In the genomic region with DNA sequence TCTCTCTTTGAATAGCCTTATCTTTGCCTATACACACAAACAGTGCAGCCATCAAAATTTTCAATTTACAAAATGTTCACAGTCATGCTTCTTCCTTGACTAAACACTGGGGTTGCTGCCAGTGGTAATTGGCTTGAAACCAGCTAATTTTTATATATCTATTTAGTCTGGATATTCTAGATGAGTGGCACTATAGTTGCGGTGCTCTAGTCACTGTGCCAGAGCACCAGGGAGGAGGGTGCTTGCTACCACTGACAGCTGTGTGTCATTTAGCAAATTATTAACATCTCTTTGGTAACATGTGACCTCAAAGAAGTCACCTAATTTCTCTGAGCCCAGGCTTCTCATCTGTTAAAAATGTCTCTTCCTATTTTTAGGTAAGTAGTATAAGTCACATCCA, we compare ENCODE assay signal across 18 cellular contexts.
DNase-seq lines count a peak whose midpoint lies in the region; ATAC-seq and TF ChIP-seq lines count a peak whose summit lies in the region.
"Had no signal": no experiment of that assay in that cellular context is flagged by ENCODE, and none has a peak within 500 bp of the region (broad histone marks: within the 10 kb centered on the region; RNA-seq: fewer than 3 reads in every experiment).

No MANE protein-coding gene starts in this region.

- 63% methylated on average over 1 of the region's 1 CpG for WGBS in right cardiac atrium
- 18 to 59% (median 33%) methylated on average over 1 of the region's 1 CpG for WGBS in stomach, 5 donors

- H3K4me3 ChIP-seq in right cardiac atrium (ENCODE audit: low read length), result no peak overlapping the region
- H3K4me3 ChIP-seq in stomach, result no peak overlapping the region
- H3K4me3 ChIP-seq: vagina had no signal

- ATAC-seq in left ventricle myocardium superior, result peak; percentile 18
- ATAC-seq in right cardiac atrium, result no peak
- ATAC-seq: activated naive CD4-positive, alpha-beta T cell treated with anti-CD3 and anti-CD28 coated beads, Interleukin-2, amount 50 U/mL, for 72 hours; naive thymus-derived CD4-positive, alpha-beta T cell had no signal

- DNase-seq in left ventricle myocardium superior (no peak), right cardiac atrium (no peak), NCI-H526 treated with DMSO at 0.1 percent for 48 hours (lab: John Stamatoyannopoulos, UW) (peak; percentile 27), kidney tubule cell (ENCODE audit: low spot score) (peak; percentile 87), KBM-7 (no peak), stomach (no peak), GF-D8 (lab: John Stamatoyannopoulos, UW) (no peak), RWPE1 (ENCODE audit: low spot score) (no peak)
- DNase-seq: activated CD4-positive, CD25-positive, alpha-beta regulatory T cell treated with anti-CD3 and anti-CD28 coated beads, Interleukin-2, amount 50 U/mL, for 72 hours; CD4-positive, CD25-positive, alpha-beta regulatory T cell; hypothalamus; naive thymus-derived CD4-positive, alpha-beta T cell; NCI-H146; NCI-H226; stimulated activated CD4-positive, alpha-beta T cell treated with anti-CD3 and anti-CD28 coated beads, Interleukin-4, amount 100 ng/mL, for 4 hours; SW 1271 had no signal

- H3K36me3 ChIP-seq in stomach, result peaks cover 0 to 19% (median 8%) of the 10 kb centered on the region in 4 donors

- no peak for TF ChIP-seq POLR2A in stomach (IDR thresholded peaks at IDR 0.05)

- H3K27ac ChIP-seq in right cardiac atrium (ENCODE audit: low read length) (no peak overlapping the region), stomach (peak overlapping the region in 1 of 5 donors; percentile 5), RWPE1 (no peak overlapping the region)
- H3K27ac ChIP-seq: vagina had no signal

- TF ChIP-seq CTCF in stomach (IDR thresholded peaks at IDR 0.05) (no peak), RWPE1 (conservative IDR thresholded peaks at IDR 0.05; ENCODE audit: low read depth) (no peak)

- POLR2A ChIA-PET in RWPE1 (lab: Yijun Ruan, JAX; ENCODE audit: low non-redundant PET), result no interaction called here

- H3K27me3 ChIP-seq in right cardiac atrium (ENCODE audit: control insufficient read depth, insufficient read depth) (no peaks in the 10 kb centered on the region), stomach (no peaks in the 10 kb centered on the region)
- H3K27me3 ChIP-seq: vagina had no signal

- CTCF ChIA-PET in RWPE1 (lab: Yijun Ruan, JAX), result no interaction called here

- no peaks in the 10 kb centered on the region for H3K9me3 ChIP-seq in right cardiac atrium (ENCODE audit: control insufficient read depth, low read length)
- no peaks in the 10 kb centered on the region for H3K9me3 ChIP-seq in stomach
- H3K9me3 ChIP-seq: vagina had no signal

- TF ChIP-seq EP300 in stomach (IDR thresholded peaks at IDR 0.05), result no peak

- intact Hi-C loops in left ventricle myocardium superior (cut with micrococcal nuclease), result no loop called here
- intact Hi-C loops in right cardiac atrium (cut with DNase I), result no loop called here
- intact Hi-C loops in stomach (cut with DNase I; ENCODE audit: low total_unique reads), result no loop called here

- H3K4me1 ChIP-seq in right cardiac atrium (ENCODE audit: control insufficient read depth, insufficient read depth, low read length) (peaks cover 4% of the 10 kb centered on the region), stomach (peaks cover 0 to 51% (median 21%) of the 10 kb centered on the region in 4 donors)

- in situ Hi-C loops in KBM-7 (cut with MboI; ENCODE audit: low pct_unique_long_range_greater_than_20kb, low sequenced_read_pairs), result no loop called here

Comparison
In these comparisons a context has a peak if more than half of its experiments do, and no peak if none do; other contexts are left out.
1. DNase-seq: peak in NCI-H526 treated with DMSO at 0.1 percent for 48 hours (single experiment) and kidney tubule cell (single experiment); none in left ventricle myocardium superior (single experiment), right cardiac atrium (0 of 3), KBM-7 (single experiment), stomach (single experiment), GF-D8 (single experiment) and RWPE1 (single experiment).